In genomic region chr18:76874643-76875389, GRCh38 we compare ENCODE assay signal across 9 cellular contexts. TPM values are rescaled to one million over a fixed set of nuclear protein-coding genes. Genes with fewer than 3 reads are reported as not detected.
DNase-seq lines count a peak whose midpoint lies in the region; ATAC-seq and TF ChIP-seq lines count a peak whose summit lies in the region.
"Had no signal": no experiment of that assay in that cellular context is flagged by ENCODE, and none has a peak within 500 bp of the region (broad histone marks: within the 10 kb centered on the region; RNA-seq: fewer than 3 reads in every experiment).

No MANE protein-coding gene starts in this region.

- peak overlapping the region; percentile 83 to 98 (median 90) for H3K27ac Mint-ChIP-seq in CD4-positive, CD25-positive, alpha-beta regulatory T cell
- no peak overlapping the region for H3K27ac Mint-ChIP-seq in endothelial cell (ENCODE audit: unreplicated experiment)

- H3K27ac ChIP-seq in CD4-positive, CD25-positive, alpha-beta regulatory T cell (ENCODE audit: insufficient read depth, low read length, poor library complexity, severe bottlenecking): peak overlapping the region; percentile 50
- H3K27ac ChIP-seq in WERI-Rb-1: no peak overlapping the region

- peaks cover 55% of the 10 kb centered on the region for H3K36me3 ChIP-seq in CD4-positive, CD25-positive, alpha-beta regulatory T cell (ENCODE audit: control insufficient read depth, insufficient read depth, low read length)
- H3K36me3 ChIP-seq in WERI-Rb-1: peaks cover 17% of the 10 kb centered on the region

- peaks cover 5% of the 10 kb centered on the region for H3K4me1 ChIP-seq in CD4-positive, CD25-positive, alpha-beta regulatory T cell (ENCODE audit: control insufficient read depth, insufficient read depth, low read length, poor library complexity, severe bottlenecking)
- H3K4me1 ChIP-seq: Caco-2 had no signal

- no peaks in the 10 kb centered on the region for H3K9me3 Mint-ChIP-seq in CD4-positive, CD25-positive, alpha-beta regulatory T cell
- H3K9me3 Mint-ChIP-seq in endothelial cell (ENCODE audit: unreplicated experiment): no peaks in the 10 kb centered on the region

- no peaks in the 10 kb centered on the region for H3K27me3 ChIP-seq in CD4-positive, CD25-positive, alpha-beta regulatory T cell (ENCODE audit: control insufficient read depth, insufficient read depth, low read length)
- no peaks in the 10 kb centered on the region for H3K27me3 ChIP-seq in WERI-Rb-1 (ENCODE audit: insufficient read depth, low read depth, severe bottlenecking)

- peaks cover 10 to 14% (median 12%) of the 10 kb centered on the region in 4 donors for H3K4me1 Mint-ChIP-seq in CD4-positive, CD25-positive, alpha-beta regulatory T cell
- peaks cover 3% of the 10 kb centered on the region for H3K4me1 Mint-ChIP-seq in endothelial cell (ENCODE audit: unreplicated experiment)

- TF ChIP-seq CTCF in WERI-Rb-1 (IDR thresholded peaks at IDR 0.05; ENCODE audit: low read depth, low read length) (0 out of 2 replicates have a peak, but pooled peaks have one; percentile 4), endothelial cell (IDR thresholded peaks at IDR 0.05; ENCODE audit: unreplicated experiment) (no peak)

- H3K4me3 Mint-ChIP-seq in CD4-positive, CD25-positive, alpha-beta regulatory T cell: peak overlapping the region in 3 of 4 donors; percentile 32 to 66 (median 45)
- H3K4me3 Mint-ChIP-seq in endothelial cell (ENCODE audit: unreplicated experiment): no peak overlapping the region

- ATAC-seq in CD4-positive, CD25-positive, alpha-beta regulatory T cell (ENCODE audit: low read depth in 2 of 2): peak; percentile 79 to 82
- ATAC-seq in GM21717 (IDR thresholded peaks at IDR 0.05; ENCODE audit: unreplicated experiment) (peak; percentile 17), HG03469 (IDR thresholded peaks at IDR 0.05; ENCODE audit: unreplicated experiment) (no peak)

- H3K9me3 ChIP-seq in CD4-positive, CD25-positive, alpha-beta regulatory T cell (ENCODE audit: control insufficient read depth in 2 of 2, low read length in 2 of 2): no peaks in the 10 kb centered on the region
- no peaks in the 10 kb centered on the region for H3K9me3 ChIP-seq in WERI-Rb-1 (ENCODE audit: severe bottlenecking)
- H3K9me3 ChIP-seq: Caco-2 had no signal

- peaks cover 54% of the 10 kb centered on the region for H3K36me3 Mint-ChIP-seq in CD4-positive, CD25-positive, alpha-beta regulatory T cell
- H3K36me3 Mint-ChIP-seq in endothelial cell (ENCODE audit: low read depth, unreplicated experiment): peaks cover 23% of the 10 kb centered on the region

- DNase-seq in CD4-positive, CD25-positive, alpha-beta regulatory T cell: peak; percentile 10 to 50 (median 29)
- DNase-seq in WERI-Rb-1 (peak; percentile 46), endothelial cell (ENCODE audit: low spot score) (peak; percentile 31), OCI-M2 (lab: John Stamatoyannopoulos, UW; ENCODE audit: unreplicated experiment) (no peak), NCI-H774 (lab: John Stamatoyannopoulos, UW) (no peak), NCI-H2227 treated with DMSO at 0.1 percent for 48 hours (lab: John Stamatoyannopoulos, UW) (no peak)

- no peak overlapping the region for H3K4me3 ChIP-seq in CD4-positive, CD25-positive, alpha-beta regulatory T cell (ENCODE audit: low read depth, low read length)
- no peak overlapping the region for H3K4me3 ChIP-seq in WERI-Rb-1 (ENCODE audit: low read depth, low read length)

- no peaks in the 10 kb centered on the region for H3K27me3 Mint-ChIP-seq in CD4-positive, CD25-positive, alpha-beta regulatory T cell
- peaks cover 7% of the 10 kb centered on the region for H3K27me3 Mint-ChIP-seq in endothelial cell (ENCODE audit: unreplicated experiment)

RNA-seq across cellular contexts. Expression of gene ZNF236, which starts 52.5 kb away (rescaled TPM):
- total RNA-seq in CD4-positive, CD25-positive, alpha-beta regulatory T cell: 26.1 TPM
- 10 to 100 TPM in 1 of 4 donors, 1 to 10 TPM in 3; 5.5 to 10.2 (median 7.0) TPM for polyA plus RNA-seq in CD4-positive, CD25-positive, alpha-beta regulatory T cell
- total RNA-seq in endothelial cell (ENCODE audit: unreplicated experiment): 19.4 TPM

Comparison
In these comparisons a context has a peak if more than half of its experiments do, and no peak if none do; other contexts are left out.
1. DNase-seq: peak in CD4-positive, CD25-positive, alpha-beta regulatory T cell (3 of 3), WERI-Rb-1 (single experiment) and endothelial cell (single experiment); none in OCI-M2 (single experiment), NCI-H774 (single experiment) and NCI-H2227 treated with DMSO at 0.1 percent for 48 hours (single experiment).